ENCODE assay signal across 14 cellular contexts in genomic region chr2:86213699-86214502, GRCh38. TPM values are rescaled to one million over a fixed set of nuclear protein-coding genes. Genes with fewer than 3 reads are reported as not detected.
DNase-seq lines count a peak whose midpoint lies in the region; ATAC-seq and TF ChIP-seq lines count a peak whose summit lies in the region.
"Had no signal": no experiment of that assay in that cellular context is flagged by ENCODE, and none has a peak within 500 bp of the region (broad histone marks: within the 10 kb centered on the region; RNA-seq: fewer than 3 reads in every experiment).

No MANE protein-coding gene starts in this region.

- ATAC-seq in activated CD4-positive, alpha-beta T cell treated with anti-CD3 and anti-CD28 coated beads for 36 hours: no peak
- no peak for ATAC-seq in GM19395 (IDR thresholded peaks at IDR 0.05; ENCODE audit: unreplicated experiment)
- ATAC-seq: stimulated activated naive B cell treated with anti-CD40 and anti-IgM and Interleukin-4, amounts not matched to agents 10 μg/mL and 1 μg/mL and 100 μg/mL, for 72 hours had no signal

- H3K27me3 Mint-ChIP-seq in activated CD4-positive, alpha-beta T cell treated with anti-CD3 and anti-CD28 coated beads for 36 hours: no peaks in the 10 kb centered on the region
- no peaks in the 10 kb centered on the region for H3K27me3 Mint-ChIP-seq in progenitor cell of endocrine pancreas
- H3K27me3 Mint-ChIP-seq: stimulated activated naive B cell treated with anti-CD40 and anti-IgM and Interleukin-4, amounts not matched to agents 10 μg/mL and 1 μg/mL and 100 μg/mL, for 72 hours had no signal

- peaks cover 8% of the 10 kb centered on the region for H3K4me1 Mint-ChIP-seq in activated CD4-positive, alpha-beta T cell treated with anti-CD3 and anti-CD28 coated beads for 36 hours
- H3K4me1 Mint-ChIP-seq in progenitor cell of endocrine pancreas (ENCODE audit: low read depth): peaks cover 18% of the 10 kb centered on the region

- H3K36me3 Mint-ChIP-seq in activated CD4-positive, alpha-beta T cell treated with anti-CD3 and anti-CD28 coated beads for 36 hours (ENCODE audit: low read depth): peaks cover 33% of the 10 kb centered on the region
- H3K36me3 Mint-ChIP-seq in progenitor cell of endocrine pancreas (ENCODE audit: insufficient read depth): peaks cover 16% of the 10 kb centered on the region

- CTCF ChIA-PET in activated CD4-positive, alpha-beta T cell treated with anti-CD3 and anti-CD28 coated beads for 36 hours (lab: Charles Lee): interaction anchor here (0.6 to 1.0 kb wide), 3 partner anchors 12 to 19 kb away, joined by 3 to 4 read pairs (median 3); no protein-coding TSS in a partner anchor

- H3K9me3 Mint-ChIP-seq in activated CD4-positive, alpha-beta T cell treated with anti-CD3 and anti-CD28 coated beads for 36 hours (ENCODE audit: low read depth): no peaks in the 10 kb centered on the region
- no peaks in the 10 kb centered on the region for H3K9me3 Mint-ChIP-seq in progenitor cell of endocrine pancreas (ENCODE audit: low read depth)
- H3K9me3 Mint-ChIP-seq: stimulated activated naive B cell treated with anti-CD40 and anti-IgM and Interleukin-4, amounts not matched to agents 10 μg/mL and 1 μg/mL and 100 μg/mL, for 72 hours had no signal

- intact Hi-C loops in activated CD4-positive, alpha-beta T cell treated with anti-CD3 and anti-CD28 coated beads for 36 hours (cut with DNase I, micrococcal nuclease): no loop called here

- peak overlapping the region; percentile 70 for H3K27ac Mint-ChIP-seq in activated CD4-positive, alpha-beta T cell treated with anti-CD3 and anti-CD28 coated beads for 36 hours
- peak overlapping the region; percentile 86 for H3K27ac Mint-ChIP-seq in progenitor cell of endocrine pancreas
- H3K27ac Mint-ChIP-seq: stimulated activated naive B cell treated with anti-CD40 and anti-IgM and Interleukin-4, amounts not matched to agents 10 μg/mL and 1 μg/mL and 100 μg/mL, for 72 hours had no signal

- no peak overlapping the region for H3K4me3 Mint-ChIP-seq in activated CD4-positive, alpha-beta T cell treated with anti-CD3 and anti-CD28 coated beads for 36 hours
- H3K4me3 Mint-ChIP-seq in progenitor cell of endocrine pancreas (ENCODE audit: low read depth): no peak overlapping the region
- H3K4me3 Mint-ChIP-seq: stimulated activated naive B cell treated with anti-CD40 and anti-IgM and Interleukin-4, amounts not matched to agents 10 μg/mL and 1 μg/mL and 100 μg/mL, for 72 hours had no signal

- DNase-seq in activated CD4-positive, alpha-beta T cell treated with anti-CD3 and anti-CD28 coated beads for 36 hours: no peak
- DNase-seq in activated CD4-positive, alpha-beta T cell treated with anti-CD3 and anti-CD28 coated beads, Interleukin-2, amount 50 U/mL, for 48 hours: no peak
- DNase-seq in NCI-H345 (lab: John Stamatoyannopoulos, UW): peak; percentile 35
- peak; percentile 53 to 66 for DNase-seq in dermis microvascular lymphatic vessel endothelial cell (ENCODE audit: low read depth in 2 of 2)
- DNase-seq in progenitor cell of endocrine pancreas (ENCODE audit: low spot score, unreplicated experiment): no peak
- no peak for DNase-seq in superior temporal gyrus (ENCODE audit: extremely low spot score)
- DNase-seq in central memory CD4-positive, alpha-beta T cell: no peak
- DNase-seq: activated CD4-positive, alpha-beta T cell treated with anti-CD3 and anti-CD28 coated beads for 1 hour; caudate nucleus; MV-4-11; NCI-H748 treated with DMSO at 0.1 percent for 48 hours; stimulated activated CD4-positive, alpha-beta T cell treated with anti-CD3 and anti-CD28 coated beads, Interleukin-2, amount 100 ng/mL, for 48 hours; stimulated activated naive B cell treated with anti-CD40 and anti-IgM and Interleukin-4, amounts not matched to agents 10 μg/mL and 1 μg/mL and 100 μg/mL, for 72 hours had no signal

- TF ChIP-seq CTCF in progenitor cell of endocrine pancreas (IDR thresholded peaks at IDR 0.05; ENCODE audit: unreplicated experiment): no peak

- POLR2A ChIA-PET in activated CD4-positive, alpha-beta T cell treated with anti-CD3 and anti-CD28 coated beads for 36 hours (lab: Charles Lee): no interaction called here

RNA-seq across cellular contexts. Expression of gene MRPL35, which starts 14.6 kb away (rescaled TPM):
- total RNA-seq in activated CD4-positive, alpha-beta T cell treated with anti-CD3 and anti-CD28 coated beads for 36 hours: 10 to 100 TPM; 83.2 to 93.2 TPM
- total RNA-seq in dermis microvascular lymphatic vessel endothelial cell (37.9 and 51.5 TPM in 2 replicates), progenitor cell of endocrine pancreas (28.1 and 31.8 TPM in 2 replicates)

RNA-seq across cellular contexts. Expression of gene IMMT, which starts 18.6 kb away (rescaled TPM):
- total RNA-seq in activated CD4-positive, alpha-beta T cell treated with anti-CD3 and anti-CD28 coated beads for 36 hours: 100 to 1,000 TPM; 172 to 182 TPM
- total RNA-seq in dermis microvascular lymphatic vessel endothelial cell (44.7 and 49.7 TPM in 2 replicates), progenitor cell of endocrine pancreas (90.1 and 94.1 TPM in 2 replicates)

Comparison
In these comparisons a context has a peak if more than half of its experiments do, and no peak if none do; other contexts are left out.
1. DNase-seq: peak in NCI-H345 (single experiment) and dermis microvascular lymphatic vessel endothelial cell (2 of 2); none in activated CD4-positive, alpha-beta T cell treated with anti-CD3 and anti-CD28 coated beads for 36 hours (single experiment), activated CD4-positive, alpha-beta T cell treated with anti-CD3 and anti-CD28 coated beads, Interleukin-2, amount 50 U/mL, for 48 hours (0 of 2), progenitor cell of endocrine pancreas (single experiment), superior temporal gyrus (single experiment) and central memory CD4-positive, alpha-beta T cell (single experiment).